ENCODE assay signal across 1 cellular context in the genomic region with DNA sequence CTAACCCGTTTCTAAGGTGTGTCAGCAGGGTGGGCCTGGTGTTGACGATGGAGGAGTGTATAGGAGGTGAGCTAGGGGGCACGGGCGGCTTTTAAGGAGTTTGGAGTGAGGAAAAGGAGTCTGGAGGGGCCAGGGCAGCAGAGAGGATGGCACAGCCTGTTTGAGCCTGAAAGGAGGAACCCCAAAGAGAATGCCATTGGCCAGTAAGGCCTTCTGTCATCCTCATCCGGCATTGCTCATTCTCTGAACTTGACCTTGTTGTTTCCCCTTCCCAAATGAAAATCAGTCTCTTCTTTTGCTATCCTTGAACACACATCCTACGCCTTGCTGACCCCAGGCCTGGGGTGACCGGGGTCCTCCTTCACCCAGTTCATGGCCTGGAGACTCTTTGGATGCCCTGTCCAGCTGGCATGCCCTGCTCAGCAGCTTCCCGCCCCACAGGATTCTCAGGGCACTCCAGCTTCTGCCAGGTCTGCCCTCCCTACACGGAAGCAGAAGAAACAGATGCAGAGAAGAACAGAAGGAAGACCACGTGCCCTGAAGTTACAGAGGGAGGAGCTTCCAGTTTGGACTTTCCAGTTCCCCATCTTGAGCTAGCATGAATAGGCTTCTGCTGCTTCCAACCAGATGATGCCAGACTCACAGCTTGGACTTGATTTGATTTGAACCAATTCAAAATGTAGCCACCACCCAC.
TF ChIP-seq lines count a peak whose summit lies in the region.

No MANE protein-coding gene starts in this region.

TF ChIP-seq in SK-N-SH, 30 proteins besides CTCF, POLR2A, EP300 and RAD21 (continued from another document):
- no peak for TF ChIP-seq PBX3 (IDR thresholded peaks at IDR 0.05)
- TF ChIP-seq GABPA (IDR thresholded peaks at IDR 0.05; ENCODE audit: low read depth): no peak
- TF ChIP-seq USF1 (IDR thresholded peaks at IDR 0.05; ENCODE audit: borderline replicate concordance, low read depth): no peak
- no peak for TF ChIP-seq MEF2A (IDR thresholded peaks at IDR 0.05; ENCODE audit: borderline replicate concordance, low read depth)
- no peak for TF ChIP-seq NFIC (IDR thresholded peaks at IDR 0.05; ENCODE audit: borderline replicate concordance)
- no peak for TF ChIP-seq FOXM1 (IDR thresholded peaks at IDR 0.05; ENCODE audit: low read depth)
- TF ChIP-seq POLR2AphosphoS5 (IDR thresholded peaks at IDR 0.05; ENCODE audit: low read depth, low read length): no peak
